ENCODE assay signal across 8 cellular contexts in genomic region chr2:128319457-128319772, GRCh38. TPM values are rescaled to one million over a fixed set of nuclear protein-coding genes. Genes with fewer than 3 reads are reported as not detected.
DNase-seq lines count a peak whose midpoint lies in the region; ATAC-seq and TF ChIP-seq lines count a peak whose summit lies in the region.

No MANE protein-coding gene starts in this region.

- peak overlapping the region; percentile 74 for H3K9ac ChIP-seq in GM23248

- peaks cover 9% of the 10 kb centered on the region; the same call in 1 of the 2 replicates for H4K20me1 ChIP-seq in GM23248 (ENCODE audit: insufficient read depth)

- ATAC-seq in heart right ventricle (no peak), GM19324 (IDR thresholded peaks at IDR 0.05; ENCODE audit: low FRiP score, unreplicated experiment) (no peak), HG03196 (IDR thresholded peaks at IDR 0.05; ENCODE audit: unreplicated experiment) (no peak), HG03565 (IDR thresholded peaks at IDR 0.05; ENCODE audit: unreplicated experiment) (no peak)

- peaks cover 35% of the 10 kb centered on the region for H3K79me2 ChIP-seq in GM23248 (ENCODE audit: insufficient read depth)

- TF ChIP-seq EP300 in sigmoid colon (IDR thresholded peaks at IDR 0.05), result no peak

- no peaks in the 10 kb centered on the region for H3K9me2 ChIP-seq in GM23248 (ENCODE audit: insufficient read depth)

- H3K4me3 ChIP-seq in GM23248 (peak overlapping the region; percentile 75), WERI-Rb-1 (ENCODE audit: low read depth, low read length) (peak overlapping the region; percentile 47), heart right ventricle (peak overlapping the region; percentile 53 to 97 (median 69)), sigmoid colon (peak overlapping the region; percentile 47 to 97 (median 70))

- in situ Hi-C loops in GM23248 (cut with MboI), result no loop called here

- no peak for TF ChIP-seq CTCF in WERI-Rb-1 (IDR thresholded peaks at IDR 0.05; ENCODE audit: low read depth, low read length)
- no peak for TF ChIP-seq CTCF in heart right ventricle (IDR thresholded peaks at IDR 0.05)
- TF ChIP-seq CTCF in sigmoid colon (IDR thresholded peaks at IDR 0.05), result no peak

- intact Hi-C loops in heart right ventricle (cut with DNase I) (loop anchor here in 3 of 10 donors (10.0 kb wide), 2 partner anchors 135 to 145 kb away; no protein-coding TSS in a partner anchor), sigmoid colon (cut with DNase I) (no loop called here)

- TF ChIP-seq POLR2A in sigmoid colon (IDR thresholded peaks at IDR 0.05), result no peak

- no peak for DNase-seq in GM23248
- DNase-seq in WERI-Rb-1, result no peak
- DNase-seq in heart right ventricle, result no peak
- DNase-seq in sigmoid colon, result no peak
- no peak for DNase-seq in GF-D8 (lab: John Stamatoyannopoulos, UW)

- H3K4me2 ChIP-seq in GM23248 (ENCODE audit: unreplicated experiment), result peak overlapping the region; percentile 75

- H2AFZ ChIP-seq in GM23248, result peak overlapping the region; percentile 93

- no peaks in the 10 kb centered on the region for H3F3A ChIP-seq in GM23248 (ENCODE audit: insufficient read depth)

- H3K9me3 ChIP-seq in GM23248 (ENCODE audit: low read depth) (no peaks in the 10 kb centered on the region), WERI-Rb-1 (ENCODE audit: severe bottlenecking) (no peaks in the 10 kb centered on the region), heart right ventricle (no peaks in the 10 kb centered on the region), sigmoid colon (no peaks in the 10 kb centered on the region)

- H3K27me3 ChIP-seq in GM23248 (replicated peaks; ENCODE audit: insufficient read depth) (no peaks in the 10 kb centered on the region), WERI-Rb-1 (ENCODE audit: insufficient read depth, low read depth, severe bottlenecking) (no peaks in the 10 kb centered on the region), heart right ventricle (peaks cover 0 to 9% (median 0%) of the 10 kb centered on the region in 7 donors), sigmoid colon (no peaks in the 10 kb centered on the region)

- H3K36me3 ChIP-seq in GM23248 (ENCODE audit: low read depth), result no peaks in the 10 kb centered on the region
- peaks cover 15% of the 10 kb centered on the region for H3K36me3 ChIP-seq in WERI-Rb-1
- peaks cover 0 to 6% (median 0%) of the 10 kb centered on the region in 9 donors for H3K36me3 ChIP-seq in heart right ventricle
- H3K36me3 ChIP-seq in sigmoid colon, result no peaks in the 10 kb centered on the region

- WGBS in GM23248 (ENCODE audit: low coverage in 1 of 2, low lambda C conversion rate in 2 of 2, missing lambda C conversion rate in 2 of 2), 2 experiments, result 81% methylated on average over 19 of the region's 19 CpGs
- 77 to 80% methylated on average over 19 of the region's 19 CpGs for WGBS in heart right ventricle, 2 donors
- 52 to 74% methylated on average over 19 of the region's 19 CpGs for WGBS in sigmoid colon, 2 donors

- H3K4me1 ChIP-seq in GM23248 (ENCODE audit: insufficient read depth) (peaks cover 10% of the 10 kb centered on the region), heart right ventricle (peaks cover 14 to 49% (median 39%) of the 10 kb centered on the region in 9 donors), sigmoid colon (peaks cover 0 to 60% (median 52%) of the 10 kb centered on the region in 4 donors)

- H3K27ac ChIP-seq in GM23248 (no peak overlapping the region), WERI-Rb-1 (no peak overlapping the region), heart right ventricle (peak overlapping the region in 3 of 10 donors; percentile 35 to 70 (median 67)), sigmoid colon (peak overlapping the region in 3 of 4 donors; percentile 74 to 81 (median 76))

RNA-seq across cellular contexts. Expression of gene HS6ST1, which starts 0.7 kb away (rescaled TPM):
- total RNA-seq in GM23248 (2014; rRNA removed; shearing (Covaris generic)), result 27.3 and 35.8 TPM in 2 replicates
- polyA plus RNA-seq in GM23248 (2016; fragmentation: Nextera tagmentation; extraction: Ambion mirVana) (3.3 and 4.0 TPM in 2 replicates), heart right ventricle (10 to 100 TPM; 10.5 to 13.6 TPM), sigmoid colon (10 to 100 TPM; 12.0 to 25.1 (median 12.7) TPM)
- total RNA-seq in heart right ventricle (10 to 100 TPM; 14.6 to 51.6 (median 19.0) TPM), sigmoid colon (10 to 100 TPM; 13.2 to 27.4 (median 17.1) TPM)

Comparison
In these comparisons a context has a peak if more than half of its experiments do, and no peak if none do; other contexts are left out.
1. H3K27ac ChIP-seq: peak in sigmoid colon (3 of 4); none in GM23248 (single experiment) and WERI-Rb-1 (single experiment).
2. Peak in every context shown above with its lines, with median percentiles within 50 percentile points of each other: H3K4me3 ChIP-seq.